ENCODE assay signal across 2 cellular contexts in the genomic region with DNA sequence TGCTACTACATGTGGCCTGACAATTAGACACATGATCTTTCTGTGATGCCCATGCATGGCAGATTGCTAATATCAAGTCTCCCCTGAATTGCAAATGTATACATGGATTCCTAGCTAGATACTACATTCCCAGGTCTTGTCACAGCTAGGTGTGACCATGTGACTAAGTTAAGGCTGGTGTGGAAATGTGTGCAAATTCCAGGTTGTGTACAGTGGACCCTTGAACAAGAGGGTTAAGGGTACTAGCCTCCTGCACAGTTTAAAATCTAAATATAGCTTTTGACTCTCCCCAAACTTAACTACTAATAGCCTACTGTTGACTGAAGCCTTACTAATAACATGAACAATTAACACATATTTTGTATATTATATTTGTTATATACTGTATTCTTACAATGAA.
TF ChIP-seq lines count a peak whose summit lies in the region.

No MANE protein-coding gene starts in this region.

TF ChIP-seq in HepG2, 621 proteins besides CTCF, POLR2A, EP300 and RAD21:
- TF ChIP-seq HNF4A (CRISPR knock-in tag; IDR thresholded peaks at IDR 0.05): peak; percentile 38; the same call in 1 of the 2 replicates
- no peak for TF ChIP-seq ZBTB7B (CRISPR knock-in tag; IDR thresholded peaks at IDR 0.05)
- TF ChIP-seq, protein P1, sequence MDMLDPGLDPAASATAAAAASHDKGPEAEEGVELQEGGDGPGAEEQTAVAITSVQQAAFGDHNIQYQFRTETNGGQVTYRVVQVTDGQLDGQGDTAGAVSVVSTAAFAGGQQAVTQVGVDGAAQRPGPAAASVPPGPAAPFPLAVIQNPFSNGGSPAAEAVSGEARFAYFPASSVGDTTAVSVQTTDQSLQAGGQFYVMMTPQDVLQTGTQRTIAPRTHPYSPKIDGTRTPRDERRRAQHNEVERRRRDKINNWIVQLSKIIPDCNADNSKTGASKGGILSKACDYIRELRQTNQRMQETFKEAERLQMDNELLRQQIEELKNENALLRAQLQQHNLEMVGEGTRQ (IDR thresholded peaks at IDR 0.05; ENCODE audit: low read depth, low read length): no peak
- TF ChIP-seq, protein P1 (CRISPR knock-in tag; IDR thresholded peaks at IDR 0.05; ENCODE audit: borderline replicate concordance): no peak

TF ChIP-seq in liver, 16 proteins besides CTCF, POLR2A, EP300 and RAD21:
- peak in 1 of 2 donors; percentile 28 for TF ChIP-seq RXRA (IDR thresholded peaks at IDR 0.05)
- TF ChIP-seq TAF1 (conservative IDR thresholded peaks at IDR 0.05): no peak
- TF ChIP-seq, protein P2, sequence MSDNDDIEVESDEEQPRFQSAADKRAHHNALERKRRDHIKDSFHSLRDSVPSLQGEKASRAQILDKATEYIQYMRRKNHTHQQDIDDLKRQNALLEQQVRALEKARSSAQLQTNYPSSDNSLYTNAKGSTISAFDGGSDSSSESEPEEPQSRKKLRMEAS (IDR thresholded peaks at IDR 0.05): no peak
- TF ChIP-seq HNF4G (IDR thresholded peaks at IDR 0.05): no peak
- TF ChIP-seq GABPA (IDR thresholded peaks at IDR 0.05 in 1 of 2, conservative IDR thresholded peaks at IDR 0.05 in 1 of 2): no peak
- TF ChIP-seq, protein P3, sequence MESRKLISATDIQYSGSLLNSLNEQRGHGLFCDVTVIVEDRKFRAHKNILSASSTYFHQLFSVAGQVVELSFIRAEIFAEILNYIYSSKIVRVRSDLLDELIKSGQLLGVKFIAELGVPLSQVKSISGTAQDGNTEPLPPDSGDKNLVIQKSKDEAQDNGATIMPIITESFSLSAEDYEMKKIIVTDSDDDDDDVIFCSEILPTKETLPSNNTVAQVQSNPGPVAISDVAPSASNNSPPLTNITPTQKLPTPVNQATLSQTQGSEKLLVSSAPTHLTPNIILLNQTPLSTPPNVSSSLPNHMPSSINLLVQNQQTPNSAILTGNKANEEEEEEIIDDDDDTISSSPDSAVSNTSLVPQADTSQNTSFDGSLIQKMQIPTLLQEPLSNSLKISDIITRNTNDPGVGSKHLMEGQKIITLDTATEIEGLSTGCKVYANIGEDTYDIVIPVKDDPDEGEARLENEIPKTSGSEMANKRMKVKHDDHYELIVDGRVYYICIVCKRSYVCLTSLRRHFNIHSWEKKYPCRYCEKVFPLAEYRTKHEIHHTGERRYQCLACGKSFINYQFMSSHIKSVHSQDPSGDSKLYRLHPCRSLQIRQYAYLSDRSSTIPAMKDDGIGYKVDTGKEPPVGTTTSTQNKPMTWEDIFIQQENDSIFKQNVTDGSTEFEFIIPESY (IDR thresholded peaks at IDR 0.05): no peak
- no peak for TF ChIP-seq SP1 (IDR thresholded peaks at IDR 0.05)
- peak; percentile 62 to 71 for TF ChIP-seq HNF4A (conservative IDR thresholded peaks at IDR 0.05)
- TF ChIP-seq, protein P4, sequence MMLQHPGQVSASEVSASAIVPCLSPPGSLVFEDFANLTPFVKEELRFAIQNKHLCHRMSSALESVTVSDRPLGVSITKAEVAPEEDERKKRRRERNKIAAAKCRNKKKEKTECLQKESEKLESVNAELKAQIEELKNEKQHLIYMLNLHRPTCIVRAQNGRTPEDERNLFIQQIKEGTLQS (IDR thresholded peaks at IDR 0.05): no peak
- TF ChIP-seq, protein P5, sequence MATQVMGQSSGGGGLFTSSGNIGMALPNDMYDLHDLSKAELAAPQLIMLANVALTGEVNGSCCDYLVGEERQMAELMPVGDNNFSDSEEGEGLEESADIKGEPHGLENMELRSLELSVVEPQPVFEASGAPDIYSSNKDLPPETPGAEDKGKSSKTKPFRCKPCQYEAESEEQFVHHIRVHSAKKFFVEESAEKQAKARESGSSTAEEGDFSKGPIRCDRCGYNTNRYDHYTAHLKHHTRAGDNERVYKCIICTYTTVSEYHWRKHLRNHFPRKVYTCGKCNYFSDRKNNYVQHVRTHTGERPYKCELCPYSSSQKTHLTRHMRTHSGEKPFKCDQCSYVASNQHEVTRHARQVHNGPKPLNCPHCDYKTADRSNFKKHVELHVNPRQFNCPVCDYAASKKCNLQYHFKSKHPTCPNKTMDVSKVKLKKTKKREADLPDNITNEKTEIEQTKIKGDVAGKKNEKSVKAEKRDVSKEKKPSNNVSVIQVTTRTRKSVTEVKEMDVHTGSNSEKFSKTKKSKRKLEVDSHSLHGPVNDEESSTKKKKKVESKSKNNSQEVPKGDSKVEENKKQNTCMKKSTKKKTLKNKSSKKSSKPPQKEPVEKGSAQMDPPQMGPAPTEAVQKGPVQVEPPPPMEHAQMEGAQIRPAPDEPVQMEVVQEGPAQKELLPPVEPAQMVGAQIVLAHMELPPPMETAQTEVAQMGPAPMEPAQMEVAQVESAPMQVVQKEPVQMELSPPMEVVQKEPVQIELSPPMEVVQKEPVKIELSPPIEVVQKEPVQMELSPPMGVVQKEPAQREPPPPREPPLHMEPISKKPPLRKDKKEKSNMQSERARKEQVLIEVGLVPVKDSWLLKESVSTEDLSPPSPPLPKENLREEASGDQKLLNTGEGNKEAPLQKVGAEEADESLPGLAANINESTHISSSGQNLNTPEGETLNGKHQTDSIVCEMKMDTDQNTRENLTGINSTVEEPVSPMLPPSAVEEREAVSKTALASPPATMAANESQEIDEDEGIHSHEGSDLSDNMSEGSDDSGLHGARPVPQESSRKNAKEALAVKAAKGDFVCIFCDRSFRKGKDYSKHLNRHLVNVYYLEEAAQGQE (IDR thresholded peaks at IDR 0.05): no peak
- no peak for TF ChIP-seq FOXA1 (IDR thresholded peaks at IDR 0.05)
- TF ChIP-seq NR2F2 (IDR thresholded peaks at IDR 0.05): no peak
- TF ChIP-seq EGR1 (IDR thresholded peaks at IDR 0.05; ENCODE audit: low read depth in 2 of 2): no peak
